In genomic region chr4:73413294-73413755, GRCh38 we compare ENCODE assay signal across 33 cellular contexts. TPM values are rescaled to one million over a fixed set of nuclear protein-coding genes. Genes with fewer than 3 reads are reported as not detected.
"Had no signal": no experiment of that assay in that cellular context is flagged by ENCODE, and none has a peak within 500 bp of the region (broad histone marks: within the 10 kb centered on the region; RNA-seq: fewer than 3 reads in every experiment).

No MANE protein-coding gene starts in this region.

- H3K4me1 Mint-ChIP-seq: stimulated activated effector memory CD8-positive, alpha-beta T cell treated with anti-CD3 and anti-CD28 coated beads, Interleukin-12 subunit alpha, Interleukin-12 subunit beta, amount 100 ng/mL, for 72 hours; stimulated activated memory B cell treated with anti-CD40 and anti-IgM and Interleukin-4, amounts not matched to agents 10 μg/mL and 1 μg/mL and 100 μg/mL, for 72 hours; stimulated activated naive B cell treated with anti-CD40 and anti-IgM and Interleukin-4, amounts not matched to agents 10 μg/mL and 1 μg/mL and 100 μg/mL, for 72 hours; stimulated activated naive CD8-positive, alpha-beta T cell treated with anti-CD3 and anti-CD28 coated beads, Interleukin-15, amount 100 ng/mL, for 72 hours had no signal

- ATAC-seq: stimulated activated effector memory CD8-positive, alpha-beta T cell treated with anti-CD3 and anti-CD28 coated beads, Interleukin-12 subunit alpha, Interleukin-12 subunit beta, amount 100 ng/mL, for 72 hours; stimulated activated memory B cell treated with anti-CD40 and anti-IgM and Interleukin-4, amounts not matched to agents 10 μg/mL and 1 μg/mL and 100 μg/mL, for 72 hours; stimulated activated naive B cell treated with anti-CD40 and anti-IgM and Interleukin-4, amounts not matched to agents 10 μg/mL and 1 μg/mL and 100 μg/mL, for 72 hours; stimulated activated naive CD8-positive, alpha-beta T cell treated with anti-CD3 and anti-CD28 coated beads, Interleukin-15, amount 100 ng/mL, for 72 hours; stimulated activated naive CD8-positive, alpha-beta T cell treated with anti-CD3 and anti-CD28 coated beads, Interleukin-15, Interleukin-2, amounts not matched to agents 100 U/mL and 50 U/mL, for 24 hours; upper lobe of right lung had no signal

- DNase-seq: stimulated activated CD4-positive, alpha-beta T cell treated with anti-CD3 and anti-CD28 coated beads, Interleukin-2, amount 100 ng/mL, for 48 hours; stimulated activated CD4-positive, alpha-beta T cell treated with anti-CD3 and anti-CD28 coated beads, Interleukin-4, amount 100 ng/mL, for 1 hour; stimulated activated CD4-positive, alpha-beta T cell treated with anti-CD3 and anti-CD28 coated beads, Interleukin-4, amount 100 ng/mL, for 24 hours; stimulated activated CD4-positive, alpha-beta T cell treated with anti-CD3 and anti-CD28 coated beads, Interleukin-4, amount 100 ng/mL, for 4 hours; stimulated activated CD8-positive, alpha-beta memory T cell treated with anti-CD3 and anti-CD28 coated beads, Interleukin-4, amount 100 ng/mL, for 48 hours; stimulated activated naive B cell treated with anti-CD40 and anti-IgM and Interleukin-4, amounts not matched to agents 10 μg/mL and 1 μg/mL and 100 μg/mL, for 72 hours; stimulated activated naive CD4-positive, alpha-beta T cell; stimulated activated naive CD4-positive, alpha-beta T cell treated with Interleukin-2 at 50 U/mL for 16 hours; stimulated activated naive CD8-positive, alpha-beta T cell treated with anti-CD3 and anti-CD28 coated beads, Interleukin-15, amount 100 ng/mL, for 72 hours; stimulated activated naive CD8-positive, alpha-beta T cell treated with anti-CD3 and anti-CD28 coated beads, Interleukin-15, Interleukin-2, amounts not matched to agents 100 U/mL and 50 U/mL, for 24 hours; stomach; substantia nigra; testis; thyroid gland; tibial artery; transverse colon; trophoblast cell; upper lobe of left lung; upper lobe of right lung; uterus had no signal

- H3K36me3 Mint-ChIP-seq: stimulated activated effector memory CD8-positive, alpha-beta T cell treated with anti-CD3 and anti-CD28 coated beads, Interleukin-12 subunit alpha, Interleukin-12 subunit beta, amount 100 ng/mL, for 72 hours; stimulated activated memory B cell treated with anti-CD40 and anti-IgM and Interleukin-4, amounts not matched to agents 10 μg/mL and 1 μg/mL and 100 μg/mL, for 72 hours; stimulated activated naive B cell treated with anti-CD40 and anti-IgM and Interleukin-4, amounts not matched to agents 10 μg/mL and 1 μg/mL and 100 μg/mL, for 72 hours; type B pancreatic cell had no signal

- H3K27me3 Mint-ChIP-seq: stimulated activated memory B cell treated with anti-CD40 and anti-IgM and Interleukin-4, amounts not matched to agents 10 μg/mL and 1 μg/mL and 100 μg/mL, for 72 hours; stimulated activated naive CD8-positive, alpha-beta T cell treated with anti-CD3 and anti-CD28 coated beads, Interleukin-15, amount 100 ng/mL, for 72 hours; stimulated activated naive CD8-positive, alpha-beta T cell treated with anti-CD3 and anti-CD28 coated beads, Interleukin-15, Interleukin-2, amounts not matched to agents 100 ng/mL and 50 ng/mL, for 24 hours; type B pancreatic cell had no signal

- H3K27ac Mint-ChIP-seq: stimulated activated effector memory CD8-positive, alpha-beta T cell treated with anti-CD3 and anti-CD28 coated beads, Interleukin-12 subunit alpha, Interleukin-12 subunit beta, amount 100 ng/mL, for 72 hours; stimulated activated memory B cell treated with anti-CD40 and anti-IgM and Interleukin-4, amounts not matched to agents 10 μg/mL and 1 μg/mL and 100 μg/mL, for 72 hours; stimulated activated naive B cell treated with anti-CD40 and anti-IgM and Interleukin-4, amounts not matched to agents 10 μg/mL and 1 μg/mL and 100 μg/mL, for 72 hours; stimulated activated naive CD8-positive, alpha-beta T cell treated with anti-CD3 and anti-CD28 coated beads, Interleukin-15, amount 100 ng/mL, for 72 hours; stimulated activated naive CD8-positive, alpha-beta T cell treated with anti-CD3 and anti-CD28 coated beads, Interleukin-15, Interleukin-2, amounts not matched to agents 100 ng/mL and 50 ng/mL, for 24 hours; type B pancreatic cell had no signal

- H3K27me3 ChIP-seq: stomach, suprapubic skin, testis, thyroid gland, tibial artery, tibial nerve, transverse colon, upper lobe of left lung, upper lobe of right lung, uterus, vagina had no signal

- H3K9me3 Mint-ChIP-seq: stimulated activated effector memory CD8-positive, alpha-beta T cell treated with anti-CD3 and anti-CD28 coated beads, Interleukin-12 subunit alpha, Interleukin-12 subunit beta, amount 100 ng/mL, for 72 hours; stimulated activated memory B cell treated with anti-CD40 and anti-IgM and Interleukin-4, amounts not matched to agents 10 μg/mL and 1 μg/mL and 100 μg/mL, for 72 hours; stimulated activated naive B cell treated with anti-CD40 and anti-IgM and Interleukin-4, amounts not matched to agents 10 μg/mL and 1 μg/mL and 100 μg/mL, for 72 hours; stimulated activated naive CD8-positive, alpha-beta T cell treated with anti-CD3 and anti-CD28 coated beads, Interleukin-15, amount 100 ng/mL, for 72 hours; stimulated activated naive CD8-positive, alpha-beta T cell treated with anti-CD3 and anti-CD28 coated beads, Interleukin-15, Interleukin-2, amounts not matched to agents 100 ng/mL and 50 ng/mL, for 24 hours; type B pancreatic cell had no signal

- H3K27ac ChIP-seq: stomach, suprapubic skin, testis, thoracic aorta, thyroid gland, tibial artery, tibial nerve, transverse colon, upper lobe of left lung, upper lobe of right lung, uterus, vagina had no signal

- H3K4me1 ChIP-seq: stomach, suprapubic skin, testis, thyroid gland, tibial artery, tibial nerve, transverse colon, upper lobe of left lung, upper lobe of right lung, uterus, vagina had no signal

- H3K9me3 ChIP-seq: stomach, suprapubic skin, testis, thoracic aorta, thyroid gland, tibial artery, tibial nerve, transverse colon, upper lobe of left lung, upper lobe of right lung, uterus, vagina had no signal

- H3K36me3 ChIP-seq: stomach, suprapubic skin, thoracic aorta, thyroid gland, tibial artery, tibial nerve, transverse colon, upper lobe of left lung, upper lobe of right lung, uterus, vagina had no signal

- H3K4me3 Mint-ChIP-seq: stimulated activated effector memory CD8-positive, alpha-beta T cell treated with anti-CD3 and anti-CD28 coated beads, Interleukin-12 subunit alpha, Interleukin-12 subunit beta, amount 100 ng/mL, for 72 hours; stimulated activated memory B cell treated with anti-CD40 and anti-IgM and Interleukin-4, amounts not matched to agents 10 μg/mL and 1 μg/mL and 100 μg/mL, for 72 hours; stimulated activated naive B cell treated with anti-CD40 and anti-IgM and Interleukin-4, amounts not matched to agents 10 μg/mL and 1 μg/mL and 100 μg/mL, for 72 hours; stimulated activated naive CD8-positive, alpha-beta T cell treated with anti-CD3 and anti-CD28 coated beads, Interleukin-15, amount 100 ng/mL, for 72 hours; stimulated activated naive CD8-positive, alpha-beta T cell treated with anti-CD3 and anti-CD28 coated beads, Interleukin-15, Interleukin-2, amounts not matched to agents 100 ng/mL and 50 ng/mL, for 24 hours; type B pancreatic cell had no signal

- FAIRE-seq: urothelium cell line had no signal

- H3K4me3 ChIP-seq: stomach, suprapubic skin, testis, thoracic aorta, thyroid gland, tibial artery, tibial nerve, transverse colon, upper lobe of left lung, upper lobe of right lung, uterus, vagina had no signal

RNA-seq across cellular contexts. Expression of gene ALB, which starts 9.2 kb away (rescaled TPM):
- total RNA-seq: thoracic aorta, vagina had no signal

RNA-seq across cellular contexts. Expression of gene AFP, which starts 22.7 kb away (rescaled TPM):
- total RNA-seq: subcutaneous adipose tissue, suprapubic skin, temporal lobe, testis, thoracic aorta, thyroid gland, tibial nerve, transverse colon, upper lobe of right lung, ureter, urinary bladder, uterus, vagina had no signal
- polyA plus RNA-seq: stomach, urinary bladder had no signal
